8 cellular contexts compared by ENCODE assay signal in the genomic region with DNA sequence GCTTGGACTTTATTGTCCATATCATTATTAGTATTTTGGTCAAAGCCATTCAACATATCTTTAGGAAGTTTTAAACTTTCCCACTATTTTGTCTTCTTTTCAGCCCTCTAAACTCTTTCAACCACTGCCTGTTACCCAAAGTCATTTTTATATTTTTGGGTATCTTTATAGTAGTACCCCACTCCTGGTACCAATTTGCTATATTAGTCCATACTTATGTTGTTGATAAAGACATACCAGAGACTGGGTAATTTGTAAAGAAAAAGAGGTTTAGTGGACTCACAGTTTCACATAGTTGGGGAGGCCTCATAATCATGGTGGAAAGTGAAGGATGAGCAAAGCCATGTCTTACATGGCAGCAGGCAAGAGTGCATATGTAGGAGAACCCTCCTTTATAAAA.
"Had no signal": no experiment of that assay in that cellular context is flagged by ENCODE, and none has a peak within 500 bp of the region (broad histone marks: within the 10 kb centered on the region; RNA-seq: fewer than 3 reads in every experiment).

No MANE protein-coding gene starts in this region.

- H3K4me1 Mint-ChIP-seq: IgD-negative memory B cell had no signal

- H3K27ac Mint-ChIP-seq: IgD-negative memory B cell had no signal

- H3K36me3 Mint-ChIP-seq: IgD-negative memory B cell had no signal

- DNase-seq: IMR-90, KBM-7, KG1 had no signal

- FAIRE-seq: HepG2, HTR-8/SVneo had no signal

- H3K4me2 ChIP-seq: KMS-11 had no signal

- ATAC-seq: HepG2 had no signal

- H3K27me3 Mint-ChIP-seq: IgD-negative memory B cell had no signal

- H3K4me3 Mint-ChIP-seq: IgD-negative memory B cell had no signal

- H3K9ac ChIP-seq: KMS-11 had no signal

- H3K27ac ChIP-seq: HL-60, KMS-11 had no signal
